1 cellular context compared by ENCODE assay signal in genomic region chr12:38903596-38903995, GRCh38.
TF ChIP-seq lines count a peak whose summit lies in the region.

No MANE protein-coding gene starts in this region.

TF ChIP-seq in WTC11, 78 proteins besides CTCF, POLR2A, EP300 and RAD21 (continued from another document):
- no peak for TF ChIP-seq ELF4 (CRISPR knock-in tag; IDR thresholded peaks at IDR 0.05; ENCODE audit: low read depth)
- no peak for TF ChIP-seq FOXJ3 (CRISPR knock-in tag; IDR thresholded peaks at IDR 0.05; ENCODE audit: borderline replicate concordance)
- no peak for TF ChIP-seq CBFB (CRISPR knock-in tag; IDR thresholded peaks at IDR 0.05; ENCODE audit: low read depth)
- TF ChIP-seq NR3C1 (CRISPR knock-in tag; conservative IDR thresholded peaks at IDR 0.05; ENCODE audit: low read depth): no peak
- no peak for TF ChIP-seq FOXP4 (CRISPR knock-in tag; IDR thresholded peaks at IDR 0.05)
- no peak for TF ChIP-seq ZNF512 (CRISPR knock-in tag; IDR thresholded peaks at IDR 0.05; ENCODE audit: borderline replicate concordance)
- TF ChIP-seq, protein P1, sequence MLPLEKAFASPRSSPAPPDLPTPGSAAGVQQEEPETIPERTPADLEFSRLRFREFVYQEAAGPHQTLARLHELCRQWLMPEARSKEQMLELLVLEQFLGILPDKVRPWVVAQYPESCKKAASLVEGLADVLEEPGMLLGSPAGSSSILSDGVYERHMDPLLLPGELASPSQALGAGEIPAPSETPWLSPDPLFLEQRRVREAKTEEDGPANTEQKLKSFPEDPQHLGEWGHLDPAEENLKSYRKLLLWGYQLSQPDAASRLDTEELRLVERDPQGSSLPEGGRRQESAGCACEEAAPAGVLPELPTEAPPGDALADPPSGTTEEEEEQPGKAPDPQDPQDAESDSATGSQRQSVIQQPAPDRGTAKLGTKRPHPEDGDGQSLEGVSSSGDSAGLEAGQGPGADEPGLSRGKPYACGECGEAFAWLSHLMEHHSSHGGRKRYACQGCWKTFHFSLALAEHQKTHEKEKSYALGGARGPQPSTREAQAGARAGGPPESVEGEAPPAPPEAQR (CRISPR knock-in tag; IDR thresholded peaks at IDR 0.05): no peak
- TF ChIP-seq SP1 (CRISPR knock-in tag; conservative IDR thresholded peaks at IDR 0.05): no peak
- no peak for TF ChIP-seq TEAD4 (CRISPR knock-in tag; IDR thresholded peaks at IDR 0.05)
TF ChIP-seq in WTC11: peak in this region for 0.
